9 cellular contexts compared by ENCODE assay signal in genomic region chr3:122416966-122417365, GRCh38. TPM values are rescaled to one million over a fixed set of nuclear protein-coding genes. Genes with fewer than 3 reads are reported as not detected.
A peak's percentile ranks its signal among the peaks of the same experiment; 100 is the strongest.
DNase-seq lines count a peak whose midpoint lies in the region; ATAC-seq and TF ChIP-seq lines count a peak whose summit lies in the region.
"Had no signal": no experiment of that assay in that cellular context is flagged by ENCODE, and none has a peak within 500 bp of the region (broad histone marks: within the 10 kb centered on the region; RNA-seq: fewer than 3 reads in every experiment).

No MANE protein-coding gene starts in this region.

- H3K36me3 Mint-ChIP-seq in H9 (ENCODE audit: insufficient read depth in 1 of 3, low read depth in 3 of 3) = peaks cover 0 to 6% (median 4%) of the 10 kb centered on the region in 3 experiments; a peak in 5 of 7 replicates
- H3K36me3 Mint-ChIP-seq in WTC11 = peaks cover 3% of the 10 kb centered on the region

- WGBS in H9 (ENCODE audit: extremely low coverage, insufficient read length, low lambda C conversion rate) = no CpG with 5 or more reads among the region's 14 CpGs
- WGBS in right cardiac atrium = 56% methylated on average over 14 of the region's 14 CpGs
- 66% methylated on average over 14 of the region's 14 CpGs for WGBS in smooth muscle cell (ENCODE audit: low lambda C conversion rate)

- no peak overlapping the region for H3K27ac ChIP-seq in H9 (ENCODE audit: insufficient read length, low read depth, low read length)
- no peak overlapping the region for H3K27ac ChIP-seq in right cardiac atrium (ENCODE audit: low read length)
- H3K27ac ChIP-seq in smooth muscle cell (ENCODE audit: low read depth) = peak overlapping the region; percentile 85

- peaks cover 16 to 18% of the 10 kb centered on the region in 2 experiments for H3K4me1 Mint-ChIP-seq in H9
- H3K4me1 Mint-ChIP-seq in WTC11 = peaks cover 19% of the 10 kb centered on the region

- H3K79me2 ChIP-seq in H9 (ENCODE audit: insufficient read depth, low read length) = no peaks in the 10 kb centered on the region
- peaks cover 26% of the 10 kb centered on the region for H3K79me2 ChIP-seq in smooth muscle cell (ENCODE audit: low read depth)

- no peak overlapping the region for H2BK20ac ChIP-seq in H9 (ENCODE audit: low read depth, low read length, poor library complexity, severe bottlenecking)

- H3K9ac ChIP-seq in H9 (ENCODE audit: extremely low read depth, insufficient read length, low read length) (peak overlapping the region; percentile 84), smooth muscle cell (ENCODE audit: low read depth) (peak overlapping the region; percentile 78)

- no peaks in the 10 kb centered on the region; the same call in 1 of the 2 replicates for H3K27me3 Mint-ChIP-seq in H9 (ENCODE audit: low read depth)
- no peaks in the 10 kb centered on the region for H3K27me3 Mint-ChIP-seq in WTC11 (ENCODE audit: low read depth)

- no peak overlapping the region for H2BK12ac ChIP-seq in H9 (ENCODE audit: insufficient read length, low read depth, low read length)

- H3K27me3 ChIP-seq in H9 (ENCODE audit: insufficient read depth, low read length) = no peaks in the 10 kb centered on the region
- H3K27me3 ChIP-seq in right cardiac atrium (ENCODE audit: control insufficient read depth, insufficient read depth) = no peaks in the 10 kb centered on the region
- no peaks in the 10 kb centered on the region for H3K27me3 ChIP-seq in smooth muscle cell (ENCODE audit: low read depth)

- H3K23me2 ChIP-seq in H9 (ENCODE audit: insufficient read length, low read depth, low read length, poor library complexity, severe bottlenecking) = peaks cover 8% of the 10 kb centered on the region

- no peak overlapping the region for H3T11ph ChIP-seq in H9 (ENCODE audit: low read length)

- H3K4me3 Mint-ChIP-seq in H9 (peak overlapping the region; percentile 96 to 98), WTC11 (peak overlapping the region; percentile 95)

- DNase-seq in H9 (no peak), WTC11 (ENCODE audit: low spot score) (no peak), right cardiac atrium (no peak), smooth muscle cell (lab: John Stamatoyannopoulos, UW; ENCODE audit: unreplicated experiment) (no peak), SW 1271 (lab: John Stamatoyannopoulos, UW) (no peak), NCI-H1092 treated with DMSO at 0.1 percent for 48 hours (lab: John Stamatoyannopoulos, UW) (no peak), DMS153 (lab: John Stamatoyannopoulos, UW) (no peak), GM19240 (ENCODE audit: insufficient read length, low spot score) (no peak)
- DNase-seq: occipital lobe had no signal

- POLR2A ChIA-PET in WTC11 (lab: Charles Lee) = interaction anchor here (0.7 to 2.2 kb wide), 5 partner anchors 23 to 98 kb away, joined by 3 to 18 read pairs (median 4); partner anchors contain the start of genes FAM162A, KPNA1 and MIX23

- H2BK15ac ChIP-seq in H9 (ENCODE audit: low read depth, low read length) = no peak overlapping the region

- H3K9me3 ChIP-seq in H9 (ENCODE audit: control insufficient read depth, low read depth, low read length) (no peaks in the 10 kb centered on the region), right cardiac atrium (ENCODE audit: control insufficient read depth, low read length) (no peaks in the 10 kb centered on the region), smooth muscle cell (replicated peaks; ENCODE audit: low read depth) (no peaks in the 10 kb centered on the region)

- TF ChIP-seq CTCF in H9 (conservative IDR thresholded peaks at IDR 0.05) (no peak), WTC11 (IDR thresholded peaks at IDR 0.05) (no peak), smooth muscle cell (IDR thresholded peaks at IDR 0.05; ENCODE audit: borderline replicate concordance, insufficient read depth, poor library complexity, severe bottlenecking) (no peak)

- no peak overlapping the region for H2BK120ac ChIP-seq in H9 (ENCODE audit: low read depth, low read length, poor library complexity, severe bottlenecking)

- peaks cover 5% of the 10 kb centered on the region for H3F3A ChIP-seq in smooth muscle cell (ENCODE audit: low read depth)

- H3K4me1 ChIP-seq in H9 (ENCODE audit: insufficient read depth, low read length) (no peaks in the 10 kb centered on the region), right cardiac atrium (ENCODE audit: control insufficient read depth, insufficient read depth, low read length) (peaks cover 7% of the 10 kb centered on the region), smooth muscle cell (ENCODE audit: low read depth) (peaks cover 15% of the 10 kb centered on the region)

- H3K4ac ChIP-seq in H9 (ENCODE audit: low read depth, low read length) = no peak overlapping the region

- H3K18ac ChIP-seq in H9 (ENCODE audit: insufficient read length, low read depth, low read length) = no peak overlapping the region

- ATAC-seq in WTC11 = no peak
- ATAC-seq in right cardiac atrium = no peak

- H3K27ac Mint-ChIP-seq in H9 (peak overlapping the region; percentile 97 to 99 (median 99); a peak in 6 of 7 replicates), WTC11 (peak overlapping the region; percentile 95)

- H4K5ac ChIP-seq in H9 (ENCODE audit: insufficient read length, low read depth, low read length) = peak overlapping the region; percentile 8

- H3K56ac ChIP-seq in H9 (ENCODE audit: insufficient read length, low read depth, low read length) = no peak overlapping the region

- no peaks in the 10 kb centered on the region; a peak in 1 of 5 replicates for H3K9me3 Mint-ChIP-seq in H9
- no peaks in the 10 kb centered on the region for H3K9me3 Mint-ChIP-seq in WTC11

- no peak overlapping the region for H3K14ac ChIP-seq in H9 (ENCODE audit: insufficient read depth, low read length)

- CTCF ChIA-PET in WTC11 (lab: Charles Lee) = interaction anchor here (1.8 to 3.0 kb wide), 3 partner anchors 24 to 263 kb away, joined by 13 to 16 read pairs (median 13); partner anchors contain the start of genes FAM162A and PARP14

- no peaks in the 10 kb centered on the region for H3K79me1 ChIP-seq in H9 (ENCODE audit: insufficient read depth, low read depth, low read length, poor library complexity, severe bottlenecking)

- no peak overlapping the region for H2AFZ ChIP-seq in H9 (ENCODE audit: low read length)
- no peak overlapping the region for H2AFZ ChIP-seq in smooth muscle cell (ENCODE audit: low read depth)

- no peak overlapping the region for H4K8ac ChIP-seq in H9 (replicated peaks; ENCODE audit: insufficient read length, low read depth, low read length)

- intact Hi-C loops in right cardiac atrium (cut with DNase I) = loop anchor here in 1 of 4 donors (10.0 kb wide), 1 partner anchor 258 kb away; no protein-coding TSS in a partner anchor

- H3K4me2 ChIP-seq in H9 (ENCODE audit: insufficient read depth, insufficient read length, low read length) = peak overlapping the region; percentile 59
- H3K4me2 ChIP-seq in smooth muscle cell = peak overlapping the region; percentile 96

- H3K23ac ChIP-seq in H9 (ENCODE audit: insufficient read length, low read depth, low read length) = no peak overlapping the region

- H4K91ac ChIP-seq in H9 (ENCODE audit: insufficient read length, low read depth, low read length) = no peak overlapping the region

- H3K36me3 ChIP-seq in smooth muscle cell (ENCODE audit: low read depth) = no peaks in the 10 kb centered on the region

- peak overlapping the region; percentile 97 for H3K4me3 ChIP-seq in right cardiac atrium (ENCODE audit: low read length)
- peak overlapping the region; percentile 82 for H3K4me3 ChIP-seq in smooth muscle cell

- no peak overlapping the region for H2AK5ac ChIP-seq in H9 (ENCODE audit: insufficient read length, low read length)

- H4K20me1 ChIP-seq in H9 (ENCODE audit: control insufficient read depth, insufficient read depth, insufficient read length) (no peaks in the 10 kb centered on the region), smooth muscle cell (ENCODE audit: low read depth) (no peaks in the 10 kb centered on the region)

- no peak overlapping the region for H2BK5ac ChIP-seq in H9 (ENCODE audit: insufficient read length, low read length)

TF ChIP-seq in WTC11, 78 proteins besides CTCF, POLR2A, EP300 and RAD21 (continues in another document):
- TF ChIP-seq CREB1 (CRISPR knock-in tag; IDR thresholded peaks at IDR 0.05) (no peak), CBFB (CRISPR knock-in tag; IDR thresholded peaks at IDR 0.05; ENCODE audit: low read depth) (no peak)
- TF ChIP-seq, protein P1, sequence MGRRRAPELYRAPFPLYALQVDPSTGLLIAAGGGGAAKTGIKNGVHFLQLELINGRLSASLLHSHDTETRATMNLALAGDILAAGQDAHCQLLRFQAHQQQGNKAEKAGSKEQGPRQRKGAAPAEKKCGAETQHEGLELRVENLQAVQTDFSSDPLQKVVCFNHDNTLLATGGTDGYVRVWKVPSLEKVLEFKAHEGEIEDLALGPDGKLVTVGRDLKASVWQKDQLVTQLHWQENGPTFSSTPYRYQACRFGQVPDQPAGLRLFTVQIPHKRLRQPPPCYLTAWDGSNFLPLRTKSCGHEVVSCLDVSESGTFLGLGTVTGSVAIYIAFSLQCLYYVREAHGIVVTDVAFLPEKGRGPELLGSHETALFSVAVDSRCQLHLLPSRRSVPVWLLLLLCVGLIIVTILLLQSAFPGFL (CRISPR knock-in tag; IDR thresholded peaks at IDR 0.05; ENCODE audit: borderline replicate concordance) = no peak

RNA-seq across cellular contexts. Expression of gene WDR5B, which starts 1.1 kb away (rescaled TPM):
- total RNA-seq in H9 (2021) (3.2 and 3.7 TPM in 2 replicates), WTC11 (2021) (2.6 to 2.9 TPM (median 2.8 TPM) in 3 replicates), right cardiac atrium (1 to 10 TPM; 3.3 to 4.0 (median 3.8) TPM), smooth muscle cell (5.2 and 8.1 TPM in 2 replicates)
- polyA plus RNA-seq in right cardiac atrium (2.0 TPM), smooth muscle cell (1.6 and 1.8 TPM in 2 replicates)

RNA-seq across cellular contexts. Expression of gene FAM162A, which starts 33.0 kb away (rescaled TPM):
- total RNA-seq in H9 (2021) = 78.5 and 87.6 TPM in 2 replicates
- total RNA-seq in WTC11 (2021) = 83.9 to 141 TPM (median 128 TPM) in 3 replicates
- total RNA-seq in right cardiac atrium = 100 to 1,000 TPM; 134 to 174 (median 146) TPM
- polyA plus RNA-seq in right cardiac atrium = 300 TPM
- total RNA-seq in smooth muscle cell = 108 and 117 TPM in 2 replicates
- 209 and 219 TPM in 2 replicates for polyA plus RNA-seq in smooth muscle cell

RNA-seq across cellular contexts. Expression of gene MIX23, which starts 33.9 kb away (rescaled TPM):
- total RNA-seq in H9 (2021) = 79.2 and 80.6 TPM in 2 replicates
- 78.0 to 81.7 TPM (median 80.9 TPM) in 3 replicates for total RNA-seq in WTC11 (2021)
- total RNA-seq in right cardiac atrium = 10 to 100 TPM; 16.7 to 35.3 (median 22.8) TPM
- polyA plus RNA-seq in right cardiac atrium = 44.7 TPM
- total RNA-seq in smooth muscle cell = 48.8 and 62.2 TPM in 2 replicates
- polyA plus RNA-seq in smooth muscle cell = 43.4 and 54.8 TPM in 2 replicates
